In the genomic region with DNA sequence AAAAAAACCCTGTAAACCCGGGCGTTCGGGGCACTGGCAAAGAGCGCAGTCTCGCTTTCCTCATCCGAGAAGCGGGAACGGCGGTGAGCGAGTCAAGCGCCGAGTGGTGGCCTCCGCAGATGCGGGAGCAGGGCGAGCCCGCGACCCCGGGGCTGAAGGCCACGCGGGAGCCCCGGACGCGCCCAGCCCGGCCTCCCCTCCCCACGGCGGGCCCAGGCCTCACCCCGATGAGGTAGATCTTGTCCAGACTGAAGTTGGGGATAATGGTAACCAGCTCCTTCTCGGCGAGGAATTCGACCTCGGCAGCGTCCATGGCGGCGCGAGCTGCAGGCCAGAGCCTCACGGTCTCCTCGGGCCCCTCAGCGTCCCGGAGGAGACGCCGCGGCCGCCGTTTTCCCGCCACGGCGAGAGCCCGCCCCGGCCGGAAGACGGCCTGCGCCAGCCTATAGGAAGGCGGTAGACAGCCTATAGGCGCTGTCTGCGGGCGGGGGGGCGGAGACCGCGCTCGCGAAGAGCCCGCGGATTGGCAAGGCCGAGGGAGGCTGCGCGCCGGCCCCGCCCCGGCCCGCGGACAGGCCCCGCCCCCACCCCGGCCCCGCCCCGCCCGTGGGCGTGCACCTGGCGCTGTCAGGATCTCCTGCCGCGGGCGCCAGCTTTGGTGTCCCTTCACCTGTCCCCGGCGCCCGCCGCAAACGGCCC, we compare ENCODE assay signal across 1 cellular context.
TF ChIP-seq lines count a peak whose summit lies in the region.

A gene (minus strand): TSS at position 369 of the 699 bp plus-strand sequence. CDS start 56 bp downstream, at position 313.

TF ChIP-seq in HepG2, 621 proteins besides CTCF, POLR2A, EP300 and RAD21 (continued from another document and continues in another):
- TF ChIP-seq, protein P1, sequence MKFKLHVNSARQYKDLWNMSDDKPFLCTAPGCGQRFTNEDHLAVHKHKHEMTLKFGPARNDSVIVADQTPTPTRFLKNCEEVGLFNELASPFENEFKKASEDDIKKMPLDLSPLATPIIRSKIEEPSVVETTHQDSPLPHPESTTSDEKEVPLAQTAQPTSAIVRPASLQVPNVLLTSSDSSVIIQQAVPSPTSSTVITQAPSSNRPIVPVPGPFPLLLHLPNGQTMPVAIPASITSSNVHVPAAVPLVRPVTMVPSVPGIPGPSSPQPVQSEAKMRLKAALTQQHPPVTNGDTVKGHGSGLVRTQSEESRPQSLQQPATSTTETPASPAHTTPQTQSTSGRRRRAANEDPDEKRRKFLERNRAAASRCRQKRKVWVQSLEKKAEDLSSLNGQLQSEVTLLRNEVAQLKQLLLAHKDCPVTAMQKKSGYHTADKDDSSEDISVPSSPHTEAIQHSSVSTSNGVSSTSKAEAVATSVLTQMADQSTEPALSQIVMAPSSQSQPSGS (CRISPR knock-in tag; IDR thresholded peaks at IDR 0.05), result peak; percentile 73
- no peak for TF ChIP-seq NPAS2 (CRISPR knock-in tag; IDR thresholded peaks at IDR 0.05; ENCODE audit: borderline replicate concordance)
- peak; percentile 93 for TF ChIP-seq RFXAP (CRISPR knock-in tag; IDR thresholded peaks at IDR 0.05; ENCODE audit: borderline replicate concordance)
- no peak for TF ChIP-seq ZNF670 (CRISPR knock-in tag; IDR thresholded peaks at IDR 0.05; ENCODE audit: borderline replicate concordance)
- TF ChIP-seq, protein P2, sequence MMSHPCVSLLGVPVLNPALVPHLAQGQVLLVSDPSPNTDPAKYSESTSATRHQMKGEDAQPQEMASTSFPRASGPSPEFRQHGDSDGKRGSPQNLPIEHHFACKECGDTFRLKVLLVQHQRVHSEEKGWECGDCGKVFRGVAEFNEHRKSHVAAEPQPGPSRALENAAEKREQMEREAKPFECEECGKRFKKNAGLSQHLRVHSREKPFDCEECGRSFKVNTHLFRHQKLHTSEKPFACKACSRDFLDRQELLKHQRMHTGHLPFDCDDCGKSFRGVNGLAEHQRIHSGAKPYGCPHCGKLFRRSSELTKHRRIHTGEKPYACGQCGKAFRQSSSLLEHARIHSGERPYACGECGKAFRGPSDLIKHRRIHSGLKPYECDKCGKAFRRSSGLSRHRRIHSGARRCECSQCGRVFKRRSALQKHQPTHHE (CRISPR knock-in tag; IDR thresholded peaks at IDR 0.05; ENCODE audit: borderline replicate concordance), result peak; percentile 95
- peak; percentile 62 for TF ChIP-seq THAP11 (CRISPR knock-in tag; IDR thresholded peaks at IDR 0.05)
- TF ChIP-seq KLF12 (CRISPR knock-in tag; IDR thresholded peaks at IDR 0.05; ENCODE audit: borderline replicate concordance), result peak; percentile 92
- 0 out of 2 replicates have a peak, but pooled peaks have one; percentile 52 for TF ChIP-seq CENPT (CRISPR knock-in tag; IDR thresholded peaks at IDR 0.05; ENCODE audit: low read depth)
- TF ChIP-seq, protein P3, sequence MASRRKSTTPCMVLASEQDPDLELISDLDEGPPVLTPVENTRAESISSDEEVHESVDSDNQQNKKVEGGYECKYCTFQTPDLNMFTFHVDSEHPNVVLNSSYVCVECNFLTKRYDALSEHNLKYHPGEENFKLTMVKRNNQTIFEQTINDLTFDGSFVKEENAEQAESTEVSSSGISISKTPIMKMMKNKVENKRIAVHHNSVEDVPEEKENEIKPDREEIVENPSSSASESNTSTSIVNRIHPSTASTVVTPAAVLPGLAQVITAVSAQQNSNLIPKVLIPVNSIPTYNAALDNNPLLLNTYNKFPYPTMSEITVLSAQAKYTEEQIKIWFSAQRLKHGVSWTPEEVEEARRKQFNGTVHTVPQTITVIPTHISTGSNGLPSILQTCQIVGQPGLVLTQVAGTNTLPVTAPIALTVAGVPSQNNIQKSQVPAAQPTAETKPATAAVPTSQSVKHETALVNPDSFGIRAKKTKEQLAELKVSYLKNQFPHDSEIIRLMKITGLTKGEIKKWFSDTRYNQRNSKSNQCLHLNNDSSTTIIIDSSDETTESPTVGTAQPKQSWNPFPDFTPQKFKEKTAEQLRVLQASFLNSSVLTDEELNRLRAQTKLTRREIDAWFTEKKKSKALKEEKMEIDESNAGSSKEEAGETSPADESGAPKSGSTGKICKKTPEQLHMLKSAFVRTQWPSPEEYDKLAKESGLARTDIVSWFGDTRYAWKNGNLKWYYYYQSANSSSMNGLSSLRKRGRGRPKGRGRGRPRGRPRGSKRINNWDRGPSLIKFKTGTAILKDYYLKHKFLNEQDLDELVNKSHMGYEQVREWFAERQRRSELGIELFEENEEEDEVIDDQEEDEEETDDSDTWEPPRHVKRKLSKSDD (CRISPR knock-in tag; IDR thresholded peaks at IDR 0.05; ENCODE audit: low read depth), result no peak; the same call in 1 of the 2 replicates
- TF ChIP-seq IRX3 (CRISPR knock-in tag; IDR thresholded peaks at IDR 0.05; ENCODE audit: borderline replicate concordance, low read depth), result no peak
- no peak for TF ChIP-seq ZNF703 (CRISPR knock-in tag; IDR thresholded peaks at IDR 0.05; ENCODE audit: borderline replicate concordance)
- TF ChIP-seq ESRRA (CRISPR knock-in tag; IDR thresholded peaks at IDR 0.05; ENCODE audit: low read depth), result no peak; the same call in none of the 2 replicates
- no peak for TF ChIP-seq STAG1 (CRISPR knock-in tag; IDR thresholded peaks at IDR 0.05)
- TF ChIP-seq ZNF17 (CRISPR knock-in tag; IDR thresholded peaks at IDR 0.05), result no peak
- no peak for TF ChIP-seq NR2C2 (CRISPR knock-in tag; IDR thresholded peaks at IDR 0.05; ENCODE audit: borderline replicate concordance)
- TF ChIP-seq ZNF616 (CRISPR knock-in tag; IDR thresholded peaks at IDR 0.05; ENCODE audit: low read depth), result no peak
- TF ChIP-seq, protein P4, sequence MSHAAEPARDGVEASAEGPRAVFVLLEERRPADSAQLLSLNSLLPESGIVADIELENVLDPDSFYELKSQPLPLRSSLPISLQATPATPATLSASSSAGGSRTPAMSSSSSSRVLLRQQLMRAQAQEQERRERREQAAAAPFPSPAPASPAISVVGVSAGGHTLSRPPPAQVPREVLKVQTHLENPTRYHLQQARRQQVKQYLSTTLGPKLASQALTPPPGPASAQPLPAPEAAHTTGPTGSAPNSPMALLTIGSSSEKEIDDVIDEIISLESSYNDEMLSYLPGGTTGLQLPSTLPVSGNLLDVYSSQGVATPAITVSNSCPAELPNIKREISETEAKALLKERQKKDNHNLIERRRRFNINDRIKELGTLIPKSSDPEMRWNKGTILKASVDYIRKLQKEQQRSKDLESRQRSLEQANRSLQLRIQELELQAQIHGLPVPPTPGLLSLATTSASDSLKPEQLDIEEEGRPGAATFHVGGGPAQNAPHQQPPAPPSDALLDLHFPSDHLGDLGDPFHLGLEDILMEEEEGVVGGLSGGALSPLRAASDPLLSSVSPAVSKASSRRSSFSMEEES (CRISPR knock-in tag; IDR thresholded peaks at IDR 0.05), result 0 out of 2 replicates have a peak, but pooled peaks have one; percentile 33
- no peak for TF ChIP-seq TMF1 (CRISPR knock-in tag; IDR thresholded peaks at IDR 0.05; ENCODE audit: low read depth)
- TF ChIP-seq PHF8 (CRISPR knock-in tag; IDR thresholded peaks at IDR 0.05), result peak; percentile 80
- TF ChIP-seq SIX4 (CRISPR knock-in tag; IDR thresholded peaks at IDR 0.05), result peak; percentile 56; the same call in 1 of the 2 replicates
- no peak for TF ChIP-seq U2AF2 (IDR thresholded peaks at IDR 0.05; ENCODE audit: low read depth, low read length)
- TF ChIP-seq NAIF1 (CRISPR knock-in tag; IDR thresholded peaks at IDR 0.05; ENCODE audit: borderline replicate concordance), result peak; percentile 78
- no peak for TF ChIP-seq RFX3 (CRISPR knock-in tag; IDR thresholded peaks at IDR 0.05)
- no peak for TF ChIP-seq NBN (conservative IDR thresholded peaks at IDR 0.05)
- TF ChIP-seq SRSF9 (IDR thresholded peaks at IDR 0.05; ENCODE audit: borderline replicate concordance, insufficient read depth, low read depth, low read length, poor library complexity, severe bottlenecking), result no peak
- TF ChIP-seq ZNF331 (CRISPR knock-in tag; IDR thresholded peaks at IDR 0.05), result peak; percentile 62; the same call in 1 of the 2 replicates
- peak; percentile 22; the same call in 1 of the 2 replicates for TF ChIP-seq ZIK1 (CRISPR knock-in tag; IDR thresholded peaks at IDR 0.05; ENCODE audit: borderline replicate concordance, low read depth)
- TF ChIP-seq RCOR2 (CRISPR knock-in tag; IDR thresholded peaks at IDR 0.05), result no peak
- TF ChIP-seq, protein P5, sequence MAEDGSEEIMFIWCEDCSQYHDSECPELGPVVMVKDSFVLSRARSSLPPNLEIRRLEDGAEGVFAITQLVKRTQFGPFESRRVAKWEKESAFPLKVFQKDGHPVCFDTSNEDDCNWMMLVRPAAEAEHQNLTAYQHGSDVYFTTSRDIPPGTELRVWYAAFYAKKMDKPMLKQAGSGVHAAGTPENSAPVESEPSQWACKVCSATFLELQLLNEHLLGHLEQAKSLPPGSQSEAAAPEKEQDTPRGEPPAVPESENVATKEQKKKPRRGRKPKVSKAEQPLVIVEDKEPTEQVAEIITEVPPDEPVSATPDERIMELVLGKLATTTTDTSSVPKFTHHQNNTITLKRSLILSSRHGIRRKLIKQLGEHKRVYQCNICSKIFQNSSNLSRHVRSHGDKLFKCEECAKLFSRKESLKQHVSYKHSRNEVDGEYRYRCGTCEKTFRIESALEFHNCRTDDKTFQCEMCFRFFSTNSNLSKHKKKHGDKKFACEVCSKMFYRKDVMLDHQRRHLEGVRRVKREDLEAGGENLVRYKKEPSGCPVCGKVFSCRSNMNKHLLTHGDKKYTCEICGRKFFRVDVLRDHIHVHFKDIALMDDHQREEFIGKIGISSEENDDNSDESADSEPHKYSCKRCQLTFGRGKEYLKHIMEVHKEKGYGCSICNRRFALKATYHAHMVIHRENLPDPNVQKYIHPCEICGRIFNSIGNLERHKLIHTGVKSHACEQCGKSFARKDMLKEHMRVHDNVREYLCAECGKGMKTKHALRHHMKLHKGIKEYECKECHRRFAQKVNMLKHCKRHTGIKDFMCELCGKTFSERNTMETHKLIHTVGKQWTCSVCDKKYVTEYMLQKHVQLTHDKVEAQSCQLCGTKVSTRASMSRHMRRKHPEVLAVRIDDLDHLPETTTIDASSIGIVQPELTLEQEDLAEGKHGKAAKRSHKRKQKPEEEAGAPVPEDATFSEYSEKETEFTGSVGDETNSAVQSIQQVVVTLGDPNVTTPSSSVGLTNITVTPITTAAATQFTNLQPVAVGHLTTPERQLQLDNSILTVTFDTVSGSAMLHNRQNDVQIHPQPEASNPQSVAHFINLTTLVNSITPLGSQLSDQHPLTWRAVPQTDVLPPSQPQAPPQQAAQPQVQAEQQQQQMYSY (CRISPR knock-in tag; IDR thresholded peaks at IDR 0.05), result peak; percentile 69; the same call in 1 of the 2 replicates
- TF ChIP-seq PHF20 (CRISPR knock-in tag; IDR thresholded peaks at IDR 0.05), result peak; percentile 61
- peak; percentile 83 for TF ChIP-seq ZFAT (CRISPR knock-in tag; conservative IDR thresholded peaks at IDR 0.05)
- TF ChIP-seq, protein P6, sequence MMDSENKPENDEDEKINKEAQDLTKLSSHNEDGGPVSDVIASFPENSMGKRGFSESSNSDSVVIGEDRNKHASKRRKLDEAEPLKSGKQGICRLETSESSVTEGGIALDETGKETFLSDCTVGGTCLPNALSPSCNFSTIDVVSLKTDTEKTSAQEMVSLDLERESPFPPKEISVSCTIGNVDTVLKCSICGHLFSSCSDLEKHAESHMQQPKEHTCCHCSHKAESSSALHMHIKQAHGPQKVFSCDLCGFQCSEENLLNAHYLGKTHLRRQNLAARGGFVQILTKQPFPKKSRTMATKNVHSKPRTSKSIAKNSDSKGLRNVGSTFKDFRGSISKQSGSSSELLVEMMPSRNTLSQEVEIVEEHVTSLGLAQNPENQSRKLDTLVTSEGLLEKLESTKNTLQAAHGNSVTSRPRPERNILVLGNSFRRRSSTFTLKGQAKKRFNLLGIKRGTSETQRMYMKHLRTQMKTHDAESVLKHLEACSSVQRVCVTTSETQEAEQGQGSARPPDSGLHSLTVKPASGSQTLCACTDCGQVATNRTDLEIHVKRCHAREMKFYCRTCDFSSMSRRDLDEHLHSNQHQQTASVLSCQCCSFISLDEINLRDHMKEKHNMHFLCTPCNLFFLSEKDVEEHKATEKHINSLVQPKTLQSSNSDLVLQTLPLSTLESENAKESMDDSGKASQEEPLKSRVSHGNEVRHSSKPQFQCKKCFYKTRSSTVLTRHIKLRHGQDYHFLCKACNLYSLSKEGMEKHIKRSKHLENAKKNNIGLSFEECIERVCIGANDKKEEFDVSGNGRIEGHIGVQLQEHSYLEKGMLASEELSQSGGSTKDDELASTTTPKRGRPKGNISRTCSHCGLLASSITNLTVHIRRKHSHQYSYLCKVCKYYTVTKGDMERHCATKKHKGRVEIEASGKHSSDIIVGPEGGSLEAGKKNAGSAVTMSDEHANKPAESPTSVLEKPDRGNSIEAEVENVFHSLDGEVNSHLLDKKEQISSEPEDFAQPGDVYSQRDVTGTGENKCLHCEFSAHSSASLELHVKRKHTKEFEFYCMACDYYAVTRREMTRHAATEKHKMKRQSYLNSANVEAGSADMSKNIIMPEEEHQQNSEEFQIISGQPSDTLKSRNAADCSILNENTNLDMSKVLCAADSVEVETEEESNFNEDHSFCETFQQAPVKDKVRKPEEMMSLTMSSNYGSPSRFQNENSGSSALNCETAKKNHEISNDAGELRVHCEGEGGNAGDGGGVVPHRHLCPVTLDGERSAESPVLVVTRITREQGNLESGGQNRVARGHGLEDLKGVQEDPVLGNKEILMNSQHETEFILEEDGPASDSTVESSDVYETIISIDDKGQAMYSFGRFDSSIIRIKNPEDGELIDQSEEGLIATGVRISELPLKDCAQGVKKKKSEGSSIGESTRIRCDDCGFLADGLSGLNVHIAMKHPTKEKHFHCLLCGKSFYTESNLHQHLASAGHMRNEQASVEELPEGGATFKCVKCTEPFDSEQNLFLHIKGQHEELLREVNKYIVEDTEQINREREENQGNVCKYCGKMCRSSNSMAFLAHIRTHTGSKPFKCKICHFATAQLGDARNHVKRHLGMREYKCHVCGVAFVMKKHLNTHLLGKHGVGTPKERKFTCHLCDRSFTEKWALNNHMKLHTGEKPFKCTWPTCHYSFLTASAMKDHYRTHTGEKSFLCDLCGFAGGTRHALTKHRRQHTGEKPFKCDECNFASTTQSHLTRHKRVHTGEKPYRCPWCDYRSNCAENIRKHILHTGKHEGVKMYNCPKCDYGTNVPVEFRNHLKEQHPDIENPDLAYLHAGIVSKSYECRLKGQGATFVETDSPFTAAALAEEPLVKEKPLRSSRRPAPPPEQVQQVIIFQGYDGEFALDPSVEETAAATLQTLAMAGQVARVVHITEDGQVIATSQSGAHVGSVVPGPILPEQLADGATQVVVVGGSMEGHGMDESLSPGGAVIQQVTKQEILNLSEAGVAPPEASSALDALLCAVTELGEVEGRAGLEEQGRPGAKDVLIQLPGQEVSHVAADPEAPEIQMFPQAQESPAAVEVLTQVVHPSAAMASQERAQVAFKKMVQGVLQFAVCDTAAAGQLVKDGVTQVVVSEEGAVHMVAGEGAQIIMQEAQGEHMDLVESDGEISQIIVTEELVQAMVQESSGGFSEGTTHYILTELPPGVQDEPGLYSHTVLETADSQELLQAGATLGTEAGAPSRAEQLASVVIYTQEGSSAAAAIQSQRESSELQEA (CRISPR knock-in tag; IDR thresholded peaks at IDR 0.05; ENCODE audit: not compliant biosample characterization), result no peak
- TF ChIP-seq ZNF660 (CRISPR knock-in tag; IDR thresholded peaks at IDR 0.05; ENCODE audit: borderline replicate concordance, low read depth), result no peak
